Comparison of ENCODE assay signal across 27 cellular contexts in the genomic region with DNA sequence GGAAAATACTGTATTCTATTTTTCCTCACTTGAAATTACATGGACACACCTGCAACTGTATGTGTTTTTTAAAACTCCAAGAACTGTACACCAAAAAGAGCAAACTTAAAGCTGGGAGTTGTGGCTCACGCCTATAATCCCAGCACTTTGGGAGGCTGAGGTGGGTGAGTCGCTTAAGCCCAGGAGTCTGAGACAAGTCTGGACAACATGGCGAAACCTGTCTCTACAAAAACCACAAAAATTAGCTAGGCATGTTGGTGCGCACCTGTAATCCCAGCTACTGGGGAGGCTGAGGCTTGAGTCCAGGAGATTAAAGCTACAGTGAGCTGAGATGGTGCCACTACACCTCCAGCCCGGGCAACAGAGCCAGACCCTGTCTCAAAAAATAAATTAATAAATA.
"Had no signal": no experiment of that assay in that cellular context is flagged by ENCODE, and none has a peak within 500 bp of the region (broad histone marks: within the 10 kb centered on the region; RNA-seq: fewer than 3 reads in every experiment).

No MANE protein-coding gene starts in this region.

- H3K4me1 Mint-ChIP-seq: activated B cell treated with CpG ODN at 0.5 μM for 24 hours; activated CD4-positive, alpha-beta T cell treated with anti-CD3 and anti-CD28 coated beads, Interleukin-2, amount 10 ng/mL, durations not matched to agents 24 days and 14 days; activated CD8-positive, alpha-beta memory T cell treated with anti-CD3 and anti-CD28 coated beads, Interleukin-2, amount 10 ng/mL, durations not matched to agents 7 days and 5 days; activated naive CD4-positive, alpha-beta T cell treated with anti-CD3 and anti-CD28 coated beads, Interleukin-2, amount 50 U/mL, for 24 hours; T-cell had no signal

- H3K36me3 ChIP-seq: cardiac muscle cell had no signal

- ATAC-seq: activated CD8-positive, alpha-beta memory T cell treated with anti-CD3 and anti-CD28 coated beads, Interleukin-2, amount 10 ng/mL, durations not matched to agents 7 days and 5 days; Panc1; T-cell had no signal

- DNase-seq: activated B cell treated with CpG ODN at 0.5 μM for 24 hours; activated CD4-positive, alpha-beta T cell treated with anti-CD3 and anti-CD28 coated beads for 1 hour; activated CD4-positive, alpha-beta T cell treated with anti-CD3 and anti-CD28 coated beads, Interleukin-2, amount 10 ng/mL, durations not matched to agents 24 days and 14 days; activated CD4-positive, alpha-beta T cell treated with anti-CD3 and anti-CD28 coated beads, Interleukin-2, amount 50 U/mL, for 48 hours; activated CD8-positive, alpha-beta memory T cell treated with anti-CD3 and anti-CD28 coated beads, Interleukin-2, amount 10 ng/mL, durations not matched to agents 7 days and 5 days; activated effector memory CD4-positive, alpha-beta T cell treated with Interleukin-2 at 50 U/mL for 16 hours; activated naive CD4-positive, alpha-beta T cell; activated T-cell treated with anti-CD3 and anti-CD28 coated beads, Interleukin-2, amount 50 U/mL, for 24 hours; KG1; NCI-H1092; NCI-H1417; NCI-H1930; NCI-H2171; NCI-H345; NCI-H510A; NCI-H526 treated with DMSO at 0.1 percent for 48 hours; NK-92 treated with Interleukin-12 subunit alpha and Interleukin-12 subunit beta, amount 100 ng/mL, for 24 hours; OCI-M1; RPMI8226; T-cell; T-helper 2 cell; T1000 had no signal

- H3K36me3 Mint-ChIP-seq: activated CD8-positive, alpha-beta memory T cell treated with anti-CD3 and anti-CD28 coated beads, Interleukin-2, amount 10 ng/mL, durations not matched to agents 7 days and 5 days; activated naive CD4-positive, alpha-beta T cell treated with anti-CD3 and anti-CD28 coated beads, Interleukin-2, amount 50 U/mL, for 24 hours; T-cell had no signal

- H3K27ac ChIP-seq: cardiac muscle cell, SK-N-MC had no signal

- H3K27ac Mint-ChIP-seq: activated B cell treated with CpG ODN at 0.5 μM for 24 hours; activated CD4-positive, alpha-beta T cell treated with anti-CD3 and anti-CD28 coated beads, Interleukin-2, amount 10 ng/mL, durations not matched to agents 24 days and 14 days; activated CD8-positive, alpha-beta memory T cell treated with anti-CD3 and anti-CD28 coated beads, Interleukin-2, amount 10 ng/mL, durations not matched to agents 7 days and 5 days; activated naive CD4-positive, alpha-beta T cell treated with anti-CD3 and anti-CD28 coated beads, Interleukin-2, amount 50 U/mL, for 24 hours; activated T-cell treated with anti-CD3 and anti-CD28 coated beads, Interleukin-2, amount 50 U/mL, for 24 hours; activated T-helper 1 cell treated with anti-CD3 and anti-CD28 coated beads, Interleukin-12 subunit alpha, Interleukin-12 subunit beta, Interleukin-2, Interleukin-4 antibody, amounts not matched to agents 30 ng/mL and 10 ng/mL and 1 ng/mL, durations not matched to agents 14 hours and 24 hours and 36 hours; T-cell had no signal

- H3K27me3 ChIP-seq: cardiac muscle cell had no signal

- H3K4me3 ChIP-seq: cardiac muscle cell, SK-N-MC had no signal

- H3K4me3 Mint-ChIP-seq: activated B cell treated with CpG ODN at 0.5 μM for 24 hours; activated CD4-positive, alpha-beta T cell treated with anti-CD3 and anti-CD28 coated beads, Interleukin-2, amount 10 ng/mL, durations not matched to agents 24 days and 14 days; activated CD8-positive, alpha-beta memory T cell treated with anti-CD3 and anti-CD28 coated beads, Interleukin-2, amount 10 ng/mL, durations not matched to agents 7 days and 5 days; activated naive CD4-positive, alpha-beta T cell treated with anti-CD3 and anti-CD28 coated beads, Interleukin-2, amount 50 U/mL, for 24 hours; activated T-cell treated with anti-CD3 and anti-CD28 coated beads, Interleukin-2, amount 50 U/mL, for 24 hours; activated T-helper 1 cell treated with anti-CD3 and anti-CD28 coated beads, Interleukin-12 subunit alpha, Interleukin-12 subunit beta, Interleukin-2, Interleukin-4 antibody, amounts not matched to agents 30 ng/mL and 10 ng/mL and 1 ng/mL, durations not matched to agents 14 hours and 24 hours and 36 hours; T-cell had no signal

- H3K9me3 Mint-ChIP-seq: activated CD4-positive, alpha-beta T cell treated with anti-CD3 and anti-CD28 coated beads, Interleukin-2, amount 10 ng/mL, durations not matched to agents 24 days and 14 days; activated naive CD4-positive, alpha-beta T cell treated with anti-CD3 and anti-CD28 coated beads, Interleukin-2, amount 50 U/mL, for 24 hours; activated T-cell treated with anti-CD3 and anti-CD28 coated beads, Interleukin-2, amount 50 U/mL, for 24 hours; activated T-helper 1 cell treated with anti-CD3 and anti-CD28 coated beads, Interleukin-12 subunit alpha, Interleukin-12 subunit beta, Interleukin-2, Interleukin-4 antibody, amounts not matched to agents 30 ng/mL and 10 ng/mL and 1 ng/mL, durations not matched to agents 14 hours and 24 hours and 36 hours had no signal

- H3K27me3 Mint-ChIP-seq: activated CD4-positive, alpha-beta T cell treated with anti-CD3 and anti-CD28 coated beads, Interleukin-2, amount 10 ng/mL, durations not matched to agents 24 days and 14 days had no signal
